ENCODE assay signal across 25 cellular contexts in genomic region chr20:45968081-45968671, GRCh38. TPM values are rescaled to one million over a fixed set of nuclear protein-coding genes. Genes with fewer than 3 reads are reported as not detected.
DNase-seq lines count a peak whose midpoint lies in the region; ATAC-seq, FAIRE-seq and TF ChIP-seq lines count a peak whose summit lies in the region.
"Had no signal": no experiment of that assay in that cellular context is flagged by ENCODE, and none has a peak within 500 bp of the region (broad histone marks: within the 10 kb centered on the region; RNA-seq: fewer than 3 reads in every experiment).

No MANE protein-coding gene starts in this region.

- H3K27me3 Mint-ChIP-seq in MCF 10A (ENCODE audit: insufficient read depth, unreplicated experiment), result no peaks in the 10 kb centered on the region

- no peak for TF ChIP-seq CTCF in left ventricle myocardium inferior (IDR thresholded peaks at IDR 0.05; ENCODE audit: borderline replicate concordance)
- TF ChIP-seq CTCF in K562 (IDR thresholded peaks at IDR 0.05 in 2 of 3, conservative IDR thresholded peaks at IDR 0.05 in 1 of 3; ENCODE audit: insufficient read depth in 2 of 3, low read depth in 1 of 3, low read length in 3 of 3), result no peak
- no peak for TF ChIP-seq CTCF in MCF 10A (IDR thresholded peaks at IDR 0.05; ENCODE audit: unreplicated experiment)

- POLR2A ChIA-PET in K562 (lab: Yijun Ruan, JAX) (interaction anchor here (5.4 kb wide), 1 partner anchor 34 kb away, joined by 25 read pairs; the partner anchor contains the start of gene PCIF1), MCF 10A (lab: Yijun Ruan, JAX) (interaction anchor here (0.9 to 5.6 kb wide), 6 partner anchors 11 to 119 kb away, joined by 3 to 83 read pairs (median 25); partner anchors contain the start of gene NCOA5)

- CTCF ChIA-PET in K562 (lab: Yijun Ruan, JAX; ENCODE audit: low intra/inter-chr PET ratio), result no interaction called here
- CTCF ChIA-PET in MCF 10A (lab: Yijun Ruan, JAX), result interaction anchor here (0.6 to 13.5 kb wide), 16 partner anchors 8 to 609 kb away, joined by 3 to 200 read pairs (median 22); no protein-coding TSS in a partner anchor

- no peak overlapping the region for H3K27ac Mint-ChIP-seq in MCF 10A (ENCODE audit: low read depth, unreplicated experiment)
- H3K27ac Mint-ChIP-seq: activated naive CD8-positive, alpha-beta T cell treated with anti-CD3 and anti-CD28 coated beads, Interleukin-2, amount 50 U/mL, for 24 hours; activated T-helper 2 cell treated with anti-CD3 and anti-CD28 coated beads, Interferon-gamma antibody, Interleukin-2, Interleukin-4, amounts not matched to agents 10 μg/mL and 5 μg/mL and 100 μg/mL, durations not matched to agents 14 hours and 24 hours and 36 hours; naive thymus-derived CD4-positive, alpha-beta T cell; T-helper 1 cell treated with Interleukin-12 subunit alpha and Interleukin-12 subunit beta and Interleukin-4 antibody, amounts not matched to agents 30 μg/mL and 1 μg/mL, for 36 hours had no signal

- H3K4me3 Mint-ChIP-seq in MCF 10A (ENCODE audit: unreplicated experiment), result no peak overlapping the region
- H3K4me3 Mint-ChIP-seq: activated naive CD8-positive, alpha-beta T cell treated with anti-CD3 and anti-CD28 coated beads, Interleukin-2, amount 50 U/mL, for 24 hours; naive thymus-derived CD4-positive, alpha-beta T cell; T-helper 1 cell treated with Interleukin-12 subunit alpha and Interleukin-12 subunit beta and Interleukin-4 antibody, amounts not matched to agents 30 μg/mL and 1 μg/mL, for 36 hours had no signal

- peaks cover 61% of the 10 kb centered on the region for H3K36me3 Mint-ChIP-seq in MCF 10A (ENCODE audit: insufficient read depth, unreplicated experiment)

- TF ChIP-seq POLR2A in K562 (conservative IDR thresholded peaks at IDR 0.05), result no peak

- H3K9me1 ChIP-seq in K562 (ENCODE audit: control insufficient read depth, insufficient read depth, low read length), result no peaks in the 10 kb centered on the region

- H3K27ac ChIP-seq in left ventricle myocardium inferior (replicated peaks) (no peak overlapping the region), K562 (ENCODE audit: extremely low read depth, low read depth, low read length) (no peak overlapping the region)
- H3K27ac ChIP-seq: cardiac muscle cell, parathyroid adenoma, tibial nerve, WERI-Rb-1 had no signal

- peak; percentile 29 for DNase-seq in left ventricle myocardium superior
- DNase-seq in left ventricle myocardium inferior, result no peak
- peak in 1 of 4 experiments; percentile 6 for DNase-seq in K562 (ENCODE audit: extremely low read depth in 1 of 4, low spot score in 3 of 4)
- peak; percentile 61 for DNase-seq in myocyte (ENCODE audit: low read depth)
- DNase-seq in AML-193 (lab: John Stamatoyannopoulos, UW), result no peak
- DNase-seq in MCF 10A (ENCODE audit: unreplicated experiment), result no peak
- DNase-seq in urothelium cell line (ENCODE audit: low spot score), result no peak
- DNase-seq in OCI-M1 (lab: John Stamatoyannopoulos, UW), result no peak
- DNase-seq: activated naive CD8-positive, alpha-beta T cell treated with anti-CD3 and anti-CD28 coated beads, Interleukin-2, amount 50 U/mL, for 24 hours; effector CD4-positive, alpha-beta T cell; heart right ventricle; immature natural killer cell; MM.1S; naive thymus-derived CD4-positive, alpha-beta T cell; NCI-H187 treated with DMSO at 0.1 percent for 48 hours; SHP77; WERI-Rb-1 had no signal

- no peak overlapping the region for H3K4me3 ChIP-seq in left ventricle myocardium inferior
- no peak overlapping the region for H3K4me3 ChIP-seq in K562
- H3K4me3 ChIP-seq: cardiac muscle cell, esophagus muscularis mucosa, HAP-1, heart right ventricle, tibial nerve had no signal

- WGBS in K562 (ENCODE audit: insufficient coverage, low coverage, missing lambda C conversion rate), result 92% methylated on average over 7 of the region's 10 CpGs

- TF ChIP-seq EP300 in K562 (IDR thresholded peaks at IDR 0.05; ENCODE audit: low read length), result no peak

- intact Hi-C loops in left ventricle myocardium superior (cut with micrococcal nuclease), result no loop called here
- intact Hi-C loops in left ventricle myocardium inferior (cut with micrococcal nuclease), result no loop called here
- intact Hi-C loops in K562 (cut with micrococcal nuclease), result no loop called here
- intact Hi-C loops in MCF 10A (cut with micrococcal nuclease), result no loop called here

- H4K20me1 ChIP-seq in K562 (replicated peaks; ENCODE audit: control insufficient read depth, insufficient read depth, low read length), result peaks cover 3% of the 10 kb centered on the region; the same call in 1 of the 2 replicates

- TF ChIP-seq RAD21 in K562 (CRISPR knock-in tag; conservative IDR thresholded peaks at IDR 0.05 in 1 of 2, IDR thresholded peaks at IDR 0.05 in 1 of 2), result no peak

- BruUV-seq in K562 (replicated peaks; lab: Mats Ljungman, UMichigan) (no TSS peak), MCF 10A (replicated peaks; lab: Mats Ljungman, UMichigan) (no TSS peak)

- H3K36me3 ChIP-seq in left ventricle myocardium inferior, result peaks cover 65% of the 10 kb centered on the region
- peaks cover 62% of the 10 kb centered on the region; the same call in 2 of the 3 replicates for H3K36me3 ChIP-seq in K562 (ENCODE audit: control insufficient read depth, insufficient read depth, low read length)

- no peak for FAIRE-seq in K562 (lab: Jason Lieb, UNC)
- FAIRE-seq in urothelium cell line (lab: Jason Lieb, UNC), result no peak

- H2AFZ ChIP-seq in K562 (ENCODE audit: low read depth, low read length), result no peak overlapping the region
- H2AFZ ChIP-seq: parathyroid adenoma had no signal

- peaks cover 14% of the 10 kb centered on the region for H3K79me2 ChIP-seq in K562 (ENCODE audit: control insufficient read depth, insufficient read depth, low read length)

- H3K4me1 Mint-ChIP-seq in MCF 10A (ENCODE audit: insufficient read depth, unreplicated experiment), result peaks cover 16% of the 10 kb centered on the region

- H3K9me3 ChIP-seq in left ventricle myocardium inferior (replicated peaks) (no peaks in the 10 kb centered on the region), K562 (replicated peaks; ENCODE audit: control insufficient read depth, insufficient read depth, low read depth, low read length) (no peaks in the 10 kb centered on the region)
- H3K9me3 ChIP-seq: esophagus muscularis mucosa, HAP-1, heart right ventricle, tibial nerve had no signal

- no peaks in the 10 kb centered on the region for H3K9me3 Mint-ChIP-seq in MCF 10A (ENCODE audit: unreplicated experiment)
- H3K9me3 Mint-ChIP-seq: activated naive CD8-positive, alpha-beta T cell treated with anti-CD3 and anti-CD28 coated beads, Interleukin-2, amount 50 U/mL, for 24 hours; activated T-helper 2 cell treated with anti-CD3 and anti-CD28 coated beads, Interferon-gamma antibody, Interleukin-2, Interleukin-4, amounts not matched to agents 10 μg/mL and 5 μg/mL and 100 μg/mL, durations not matched to agents 14 hours and 24 hours and 36 hours; immature natural killer cell; T-helper 1 cell treated with Interleukin-12 subunit alpha and Interleukin-12 subunit beta and Interleukin-4 antibody, amounts not matched to agents 30 μg/mL and 1 μg/mL, for 36 hours had no signal

- H3K4me1 ChIP-seq in left ventricle myocardium inferior (peaks cover 29% of the 10 kb centered on the region), K562 (replicated peaks in 1 of 2; ENCODE audit: control insufficient read depth in 2 of 2, insufficient read depth in 2 of 2, low read length in 2 of 2) (peaks cover 6 to 31% of the 10 kb centered on the region in 2 experiments; a peak in 4 of 5 replicates)

- ATAC-seq in left ventricle myocardium superior, result no peak
- ATAC-seq in K562, result no peak
- ATAC-seq: activated naive CD8-positive, alpha-beta T cell treated with anti-CD3 and anti-CD28 coated beads, Interleukin-2, amount 50 U/mL, for 24 hours; heart right ventricle; naive thymus-derived CD4-positive, alpha-beta T cell had no signal

- H3K27me3 ChIP-seq in left ventricle myocardium inferior (ENCODE audit: low read depth), result no peaks in the 10 kb centered on the region
- H3K27me3 ChIP-seq in K562 (ENCODE audit: control insufficient read depth in 2 of 2, insufficient read depth in 2 of 2, low read length in 2 of 2), result no peaks in the 10 kb centered on the region
- H3K27me3 ChIP-seq: cardiac muscle cell, esophagus muscularis mucosa, heart right ventricle, tibial nerve had no signal

- in situ Hi-C loops in K562 (cut with MboI), result no loop called here

- peak overlapping the region in 1 of 2 experiments; percentile 57; a peak in 2 of 4 replicates for H3K9ac ChIP-seq in K562 (ENCODE audit: insufficient read depth in 1 of 2, low read depth in 2 of 2, low read length in 2 of 2)
- H3K9ac ChIP-seq: parathyroid adenoma had no signal

- no peak overlapping the region for H3K4me2 ChIP-seq in K562 (ENCODE audit: insufficient read depth, low read length)

RNA-seq across cellular contexts. Expression of gene ZNF335, which starts 3.8 kb away (rescaled TPM):
- 10.0 TPM for total RNA-seq in left ventricle myocardium superior
- total RNA-seq in left ventricle myocardium inferior, result 8.1 TPM
- 44.9 and 117 TPM in 2 replicates for total RNA-seq in K562 (2011; cell fraction: chromatin; rRNA removed; ENCODE audit: low replicate concordance)
- total RNA-seq in K562 (2011; cell fraction: nucleolus; rRNA removed), result 57.4 and 66.4 TPM in 2 replicates
- total RNA-seq in K562 (2011; cell fraction: nucleoplasm; rRNA removed), result 50.4 and 55.9 TPM in 2 replicates
- total RNA-seq in K562 (2014; rRNA removed), result 11.6 and 14.0 TPM in 2 replicates
- total RNA-seq in K562 (2014; rRNA removed; fragmentation: Illumina TruSeq; extraction: Trizol), result 3.3 and 4.3 TPM in 2 replicates
- 7.6 and 7.7 TPM in 2 replicates for total RNA-seq in K562 (2015; rRNA removed; fragmentation: Illumina TruSeq; extraction: Trizol)
- total RNA-seq in K562 (2021), result 13.8 and 16.0 TPM in 2 replicates
- 4.8 and 9.5 TPM in 2 replicates for polyA plus RNA-seq in K562 (2011; rRNA removed)
- 5.6 and 9.3 TPM in 2 replicates for polyA plus RNA-seq in K562 (2011; cell fraction: cytosol; rRNA removed)
- 35.4 and 61.3 TPM in 2 replicates for polyA plus RNA-seq in K562 (2011; cell fraction: nucleus; rRNA removed)
- polyA plus RNA-seq in K562 (2012), result 8.2 and 13.0 TPM in 2 replicates
- polyA plus RNA-seq in K562 (2014; fragmentation: Illumina TruSeq; extraction: Trizol), result 9.0 and 12.6 TPM in 2 replicates
- polyA plus RNA-seq in K562 (2014; fragmentation: Nextera tagmentation; extraction: Ambion mirVana), result under 1 TPM; 0.39 to 0.50 TPM
- 10.4 and 13.2 TPM in 2 replicates for polyA plus RNA-seq in K562 (2014; rRNA removed)
- 8.5 and 9.4 TPM in 2 replicates for polyA minus RNA-seq in K562 (2011; rRNA and poly(A)+ RNA removed)
- polyA minus RNA-seq in K562 (2011; cell fraction: cytosol; rRNA and poly(A)+ RNA removed), result 6.1 and 7.8 TPM in 2 replicates
- 23.6 and 24.7 TPM in 2 replicates for polyA minus RNA-seq in K562 (2011; cell fraction: nucleus; rRNA and poly(A)+ RNA removed)
- total RNA-seq in myocyte, result 14.7 and 15.2 TPM in 2 replicates
- polyA plus RNA-seq in myocyte (2012), result 10.3 TPM
- 24.2 and 26.9 TPM in 2 replicates for total RNA-seq in MCF 10A (2022)

RNA-seq across cellular contexts. Expression of gene PCIF1, which starts 33.7 kb away (rescaled TPM):
- total RNA-seq in left ventricle myocardium superior (26.2 TPM), left ventricle myocardium inferior (21.9 TPM), K562 (2014; rRNA removed) (9.8 and 12.3 TPM in 2 replicates), K562 (2014; rRNA removed; fragmentation: Illumina TruSeq; extraction: Trizol) (7.7 and 9.6 TPM in 2 replicates), K562 (2015; rRNA removed; fragmentation: Illumina TruSeq; extraction: Trizol) (9.7 and 11.3 TPM in 2 replicates), K562 (2021) (29.4 and 30.0 TPM in 2 replicates), myocyte (15.7 and 16.0 TPM in 2 replicates), MCF 10A (2022) (14.3 and 20.5 TPM in 2 replicates)
- total RNA-seq in K562 (2011; cell fraction: chromatin; rRNA removed; ENCODE audit: low replicate concordance), result 23.1 and 62.7 TPM in 2 replicates
- total RNA-seq in K562 (2011; cell fraction: nucleolus; rRNA removed), result 46.3 and 47.2 TPM in 2 replicates
- 25.7 and 30.1 TPM in 2 replicates for total RNA-seq in K562 (2011; cell fraction: nucleoplasm; rRNA removed)
- polyA plus RNA-seq in K562 (2011; rRNA removed) (11.1 and 15.3 TPM in 2 replicates), K562 (2014; fragmentation: Illumina TruSeq; extraction: Trizol) (27.8 and 33.7 TPM in 2 replicates), K562 (2014; fragmentation: Nextera tagmentation; extraction: Ambion mirVana) (10 to 100 TPM in 1 of 2 experiments, 1 to 10 TPM in 1; 5.8 to 12.9 TPM), K562 (2014; rRNA removed) (18.9 and 20.0 TPM in 2 replicates)
- 20.6 and 30.6 TPM in 2 replicates for polyA plus RNA-seq in K562 (2011; cell fraction: cytosol; rRNA removed)
- polyA plus RNA-seq in K562 (2011; cell fraction: nucleus; rRNA removed), result 50.4 and 55.2 TPM in 2 replicates
- 25.3 and 34.4 TPM in 2 replicates for polyA plus RNA-seq in K562 (2012)
- 10.7 and 11.1 TPM in 2 replicates for polyA minus RNA-seq in K562 (2011; rRNA and poly(A)+ RNA removed)
- polyA minus RNA-seq in K562 (2011; cell fraction: cytosol; rRNA and poly(A)+ RNA removed), result 15.3 and 20.8 TPM in 2 replicates
- 29.6 and 39.9 TPM in 2 replicates for polyA minus RNA-seq in K562 (2011; cell fraction: nucleus; rRNA and poly(A)+ RNA removed)
- polyA plus RNA-seq in myocyte (2012), result 26.3 TPM

RNA-seq across cellular contexts. Expression of gene MMP9, which starts 40.5 kb away (rescaled TPM):
- total RNA-seq in left ventricle myocardium superior, result 0.64 TPM
- total RNA-seq in left ventricle myocardium inferior, result 0.58 TPM
- not detected in 2 replicates for total RNA-seq in K562 (2011; cell fraction: chromatin; rRNA removed; ENCODE audit: low replicate concordance)
- not detected in 2 replicates for total RNA-seq in K562 (2011; cell fraction: nucleolus; rRNA removed)
- not detected in 2 replicates for total RNA-seq in K562 (2011; cell fraction: nucleoplasm; rRNA removed)
- 0.04 TPM in 1 of 2 replicates, not detected in the other for total RNA-seq in K562 (2014; rRNA removed)
- total RNA-seq in K562 (2014; rRNA removed; fragmentation: Illumina TruSeq; extraction: Trizol), result not detected in 2 replicates
- not detected in 2 replicates for total RNA-seq in K562 (2015; rRNA removed; fragmentation: Illumina TruSeq; extraction: Trizol)
- not detected in 2 replicates for total RNA-seq in K562 (2021)
- not detected in 2 replicates for polyA plus RNA-seq in K562 (2011; rRNA removed)
- 0.03 TPM in 1 of 2 replicates, not detected in the other for polyA plus RNA-seq in K562 (2011; cell fraction: cytosol; rRNA removed)
- polyA plus RNA-seq in K562 (2011; cell fraction: nucleus; rRNA removed), result not detected in 2 replicates
- 0.04 TPM in 1 of 2 replicates, not detected in the other for polyA plus RNA-seq in K562 (2012)
- not detected in 2 replicates for polyA plus RNA-seq in K562 (2014; fragmentation: Illumina TruSeq; extraction: Trizol)
- polyA plus RNA-seq in K562 (2014; fragmentation: Nextera tagmentation; extraction: Ambion mirVana), result not detected
- polyA plus RNA-seq in K562 (2014; rRNA removed), result 0.07 TPM in 1 of 2 replicates, not detected in the other
- not detected in 2 replicates for polyA minus RNA-seq in K562 (2011; rRNA and poly(A)+ RNA removed)
- polyA minus RNA-seq in K562 (2011; cell fraction: cytosol; rRNA and poly(A)+ RNA removed), result not detected in 2 replicates
- polyA minus RNA-seq in K562 (2011; cell fraction: nucleus; rRNA and poly(A)+ RNA removed), result not detected in 2 replicates
- not detected in 2 replicates for total RNA-seq in myocyte
- not detected for polyA plus RNA-seq in myocyte (2012)
- total RNA-seq in MCF 10A (2022), result 0.12 TPM in 1 of 2 replicates, not detected in the other
- total RNA-seq: activated T-helper 2 cell treated with anti-CD3 and anti-CD28 coated beads, Interferon-gamma antibody, Interleukin-2, Interleukin-4, amounts not matched to agents 10 μg/mL and 5 μg/mL and 100 μg/mL, durations not matched to agents 14 hours and 24 hours and 36 hours; cardiac muscle cell; lung microvascular endothelial cell had no signal
- polyA plus RNA-seq: naive thymus-derived CD4-positive, alpha-beta T cell had no signal

RNA-seq across cellular contexts. Expression of gene PLTP, which starts 56.2 kb away (rescaled TPM):
- total RNA-seq in left ventricle myocardium superior (97.7 TPM), left ventricle myocardium inferior (84.1 TPM), K562 (2014; rRNA removed) (18.6 and 28.2 TPM in 2 replicates), K562 (2014; rRNA removed; fragmentation: Illumina TruSeq; extraction: Trizol) (5.5 and 9.1 TPM in 2 replicates), K562 (2015; rRNA removed; fragmentation: Illumina TruSeq; extraction: Trizol) (16.8 and 17.6 TPM in 2 replicates), K562 (2021) (28.7 and 29.3 TPM in 2 replicates), myocyte (12.9 and 14.2 TPM in 2 replicates), MCF 10A (2022) (0.20 and 0.37 TPM in 2 replicates)
- total RNA-seq in K562 (2011; cell fraction: chromatin; rRNA removed; ENCODE audit: low replicate concordance), result 8.2 and 29.4 TPM in 2 replicates
- 32.4 and 37.9 TPM in 2 replicates for total RNA-seq in K562 (2011; cell fraction: nucleolus; rRNA removed)
- total RNA-seq in K562 (2011; cell fraction: nucleoplasm; rRNA removed), result 20.8 and 24.0 TPM in 2 replicates
- polyA plus RNA-seq in K562 (2011; rRNA removed) (12.2 and 24.1 TPM in 2 replicates), K562 (2014; fragmentation: Illumina TruSeq; extraction: Trizol) (25.8 and 26.5 TPM in 2 replicates), K562 (2014; fragmentation: Nextera tagmentation; extraction: Ambion mirVana) (1 to 10 TPM; 2.8 to 6.6 TPM), K562 (2014; rRNA removed) (24.5 and 25.6 TPM in 2 replicates)
- 41.5 and 45.1 TPM in 2 replicates for polyA plus RNA-seq in K562 (2011; cell fraction: cytosol; rRNA removed)
- 26.5 and 28.2 TPM in 2 replicates for polyA plus RNA-seq in K562 (2011; cell fraction: nucleus; rRNA removed)
- 30.0 and 78.8 TPM in 2 replicates for polyA plus RNA-seq in K562 (2012)
- 8.0 and 8.4 TPM in 2 replicates for polyA minus RNA-seq in K562 (2011; rRNA and poly(A)+ RNA removed)
- 11.8 and 17.6 TPM in 2 replicates for polyA minus RNA-seq in K562 (2011; cell fraction: cytosol; rRNA and poly(A)+ RNA removed)
- 8.2 and 11.1 TPM in 2 replicates for polyA minus RNA-seq in K562 (2011; cell fraction: nucleus; rRNA and poly(A)+ RNA removed)
- polyA plus RNA-seq in myocyte (2012), result 14.9 TPM
- polyA plus RNA-seq: naive thymus-derived CD4-positive, alpha-beta T cell had no signal

Comparison
In these comparisons a context has a peak if more than half of its experiments do, and no peak if none do; other contexts are left out.
1. DNase-seq: peak in left ventricle myocardium superior (single experiment) and myocyte (single experiment); none in left ventricle myocardium inferior (single experiment), AML-193 (0 of 2), MCF 10A (single experiment), urothelium cell line (single experiment) and OCI-M1 (single experiment).